In the genomic region with DNA sequence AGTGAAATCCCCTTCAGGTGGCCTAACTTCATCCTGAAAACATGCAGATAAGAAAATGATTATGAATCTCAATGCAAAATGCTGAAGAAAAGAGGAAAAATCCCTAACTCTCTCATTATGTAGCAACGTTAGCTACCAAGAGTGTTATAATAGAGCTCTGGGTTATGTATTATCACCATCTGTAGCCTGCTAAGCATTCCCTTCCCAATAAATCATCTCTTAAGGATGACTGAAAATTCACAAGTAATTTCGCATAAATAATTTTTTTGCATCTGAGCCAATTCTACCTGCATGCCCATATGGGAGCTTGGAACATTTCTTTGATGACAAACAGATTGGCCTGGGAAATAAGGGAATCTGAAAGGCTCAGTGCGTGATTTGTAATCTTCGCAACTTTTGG, we compare ENCODE assay signal across 1 cellular context.
TF ChIP-seq lines count a peak whose summit lies in the region.

No MANE protein-coding gene starts in this region.

TF ChIP-seq in IMR-90, 13 proteins besides CTCF, POLR2A, EP300 and RAD21:
- TF ChIP-seq MXI1 (IDR thresholded peaks at IDR 0.05; ENCODE audit: borderline replicate concordance, low read depth, low read length) (no peak), SMC3 (IDR thresholded peaks at IDR 0.05; ENCODE audit: low read depth, low read length) (no peak), RCOR1 (IDR thresholded peaks at IDR 0.05; ENCODE audit: insufficient replicate concordance, low read length) (no peak), CEBPB (IDR thresholded peaks at IDR 0.05; ENCODE audit: low read depth, low read length) (no peak), MAFK (IDR thresholded peaks at IDR 0.05; ENCODE audit: low read depth, low read length) (no peak), MAZ (IDR thresholded peaks at IDR 0.05; ENCODE audit: borderline replicate concordance, low read depth, low read length) (no peak), NFE2L2 (IDR thresholded peaks at IDR 0.05; ENCODE audit: low read depth, low read length) (no peak)
TF ChIP-seq in IMR-90: peak in this region for 0.
